ENCODE assay signal across 8 cellular contexts in the genomic region with DNA sequence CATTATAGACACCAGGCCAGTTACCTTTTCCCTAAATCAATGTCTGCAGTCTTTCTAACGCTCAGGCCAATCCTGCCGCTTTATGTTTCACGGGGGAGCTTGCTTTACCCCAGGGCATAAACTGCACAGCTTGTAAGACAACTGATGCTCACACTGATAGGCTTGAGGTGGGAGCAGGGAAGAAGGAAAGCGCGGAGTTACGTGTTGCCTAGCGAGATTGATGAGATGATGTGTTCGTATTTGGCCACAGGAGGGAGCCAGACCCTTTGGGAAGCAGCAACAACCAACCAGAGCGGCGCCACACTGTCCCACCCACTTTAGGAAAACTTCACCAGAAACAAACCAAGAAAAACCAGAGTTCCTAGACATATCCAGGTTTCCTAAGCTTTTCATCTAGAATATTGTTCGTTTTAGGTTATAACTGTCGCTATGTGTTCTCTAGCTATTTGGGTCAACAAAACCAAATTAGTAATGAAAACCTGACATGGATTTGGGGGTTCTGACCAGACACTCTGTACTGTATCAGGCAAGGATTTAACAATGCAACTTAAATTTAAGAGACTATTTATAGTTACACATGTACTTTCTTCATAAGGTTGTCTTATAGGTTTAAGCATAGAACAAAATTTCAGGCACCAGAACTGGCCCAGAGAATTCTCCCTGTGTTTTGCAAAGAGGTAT.
DNase-seq lines count a peak whose midpoint lies in the region; ATAC-seq lines count a peak whose summit lies in the region.

No MANE protein-coding gene starts in this region.

- in situ Hi-C loops in ACHN (cut with HindIII; ENCODE audit: low pct_ligation_motif_present, low pct_unique_long_range_greater_than_20kb, low sequenced_read_pairs): loop anchor here (25.0 kb wide), 1 partner anchor 89 kb away; no protein-coding TSS in a partner anchor

- DNase-seq in ACHN: peak; percentile 88
- peak; percentile 90 for DNase-seq in NCI-H345 (lab: John Stamatoyannopoulos, UW)
- DNase-seq in cerebellar cortex (ENCODE audit: low spot score): peak; percentile 66
- DNase-seq in left kidney (ENCODE audit: low read depth, low spot score): peak; percentile 95
- DNase-seq in stimulated activated CD4-positive, alpha-beta T cell treated with anti-CD3 and anti-CD28 coated beads, Interleukin-4, amount 100 ng/mL, for 1 hour: peak; percentile 63

- peak; percentile 92 for ATAC-seq in GM18868 (IDR thresholded peaks at IDR 0.05; ENCODE audit: unreplicated experiment)
- ATAC-seq in HG03139 (IDR thresholded peaks at IDR 0.05; ENCODE audit: unreplicated experiment): peak; percentile 93
- peak; percentile 91 to 92 for ATAC-seq in activated CD4-positive, CD25-positive, alpha-beta regulatory T cell treated with anti-CD3 and anti-CD28 coated beads, Interleukin-2, amount 50 U/mL, for 24 hours

Comparison
In these comparisons a context has a peak if more than half of its experiments do, and no peak if none do; other contexts are left out.
1. Peak in every context shown above with its lines: DNase-seq and ATAC-seq.